ENCODE assay signal across 8 cellular contexts in the genomic region with DNA sequence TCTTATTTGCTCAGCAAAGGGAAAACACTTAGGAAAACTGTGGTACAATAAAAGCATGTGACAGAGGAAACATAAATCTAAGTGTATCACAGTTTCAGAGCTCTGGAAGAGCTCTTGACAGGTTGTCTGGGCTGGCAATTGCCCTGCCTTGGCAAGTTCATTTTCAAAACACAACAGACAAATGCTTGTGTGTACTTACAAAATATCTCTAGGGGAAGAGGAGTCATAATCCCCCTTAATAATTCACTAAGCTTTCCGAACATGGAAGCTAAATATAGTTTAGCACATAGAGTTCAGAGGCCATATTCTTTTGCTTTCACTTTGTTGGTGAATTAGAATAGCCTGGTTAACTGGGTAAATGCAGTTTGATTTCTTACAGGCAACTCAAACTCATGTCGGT.
A peak's percentile ranks its signal among the peaks of the same experiment; 100 is the strongest.
DNase-seq lines count a peak whose midpoint lies in the region; ATAC-seq, FAIRE-seq and TF ChIP-seq lines count a peak whose summit lies in the region.

No MANE protein-coding gene starts in this region.

- peak overlapping the region; percentile 8 for H3K4me3 ChIP-seq in CD4-positive, CD25-positive, alpha-beta regulatory T cell (ENCODE audit: low read depth, low read length)
- H3K4me3 ChIP-seq in lower lobe of right lung = peak overlapping the region; percentile 36
- H3K4me3 ChIP-seq in neural progenitor cell = no peak overlapping the region

- H3K27me3 ChIP-seq in CD4-positive, CD25-positive, alpha-beta regulatory T cell (ENCODE audit: control insufficient read depth, insufficient read depth, low read length) = no peaks in the 10 kb centered on the region
- no peaks in the 10 kb centered on the region for H3K27me3 ChIP-seq in lower lobe of right lung (ENCODE audit: low read depth)
- no peaks in the 10 kb centered on the region for H3K27me3 ChIP-seq in neural progenitor cell

- no peaks in the 10 kb centered on the region for H3K27me3 Mint-ChIP-seq in CD4-positive, CD25-positive, alpha-beta regulatory T cell
- H3K27me3 Mint-ChIP-seq in activated CD4-positive, alpha-beta memory T cell treated with anti-CD3 and anti-CD28 coated beads, Interleukin-2, amount 10 ng/mL, durations not matched to agents 7 days and 5 days = no peaks in the 10 kb centered on the region
- H3K27me3 Mint-ChIP-seq in neural progenitor cell (ENCODE audit: insufficient read depth, low read depth) = no peaks in the 10 kb centered on the region

- H3K4me1 Mint-ChIP-seq in CD4-positive, CD25-positive, alpha-beta regulatory T cell = peaks cover 3 to 5% (median 4%) of the 10 kb centered on the region in 4 donors
- peaks cover 9% of the 10 kb centered on the region for H3K4me1 Mint-ChIP-seq in activated CD4-positive, alpha-beta memory T cell treated with anti-CD3 and anti-CD28 coated beads, Interleukin-2, amount 10 ng/mL, durations not matched to agents 7 days and 5 days
- peaks cover 5% of the 10 kb centered on the region for H3K4me1 Mint-ChIP-seq in neural progenitor cell

- H3K9ac ChIP-seq in neural progenitor cell = no peak overlapping the region

- no peak overlapping the region for H3K27ac ChIP-seq in CD4-positive, CD25-positive, alpha-beta regulatory T cell (ENCODE audit: insufficient read depth, low read length, poor library complexity, severe bottlenecking)
- H3K27ac ChIP-seq in lower lobe of right lung (no peak overlapping the region), neural progenitor cell (no peak overlapping the region)

- H2AFZ ChIP-seq in neural progenitor cell (replicated peaks) = no peak overlapping the region

- peak overlapping the region in 1 of 3 donors; percentile 13 for H3K27ac Mint-ChIP-seq in CD4-positive, CD25-positive, alpha-beta regulatory T cell
- no peak overlapping the region for H3K27ac Mint-ChIP-seq in activated CD4-positive, alpha-beta memory T cell treated with anti-CD3 and anti-CD28 coated beads, Interleukin-2, amount 10 ng/mL, durations not matched to agents 7 days and 5 days
- no peak overlapping the region for H3K27ac Mint-ChIP-seq in neural progenitor cell

- no peak for ATAC-seq in CD4-positive, CD25-positive, alpha-beta regulatory T cell (ENCODE audit: low read depth in 2 of 2)
- peak; percentile 74 for ATAC-seq in GM21619 (IDR thresholded peaks at IDR 0.05; ENCODE audit: unreplicated experiment)
- peak in 1 of 2 donors; percentile 46 for ATAC-seq in lower lobe of right lung

- peak in 1 of 3 donors; percentile 12 for DNase-seq in CD4-positive, CD25-positive, alpha-beta regulatory T cell
- DNase-seq in activated CD4-positive, alpha-beta memory T cell treated with anti-CD3 and anti-CD28 coated beads, Interleukin-2, amount 10 ng/mL, durations not matched to agents 7 days and 5 days = no peak
- DNase-seq in lower lobe of right lung = no peak
- no peak for DNase-seq in NCI-H1092 (lab: John Stamatoyannopoulos, UW)
- DNase-seq in RPMI8226 = no peak
- DNase-seq in neural progenitor cell (ENCODE audit: low spot score) = no peak
- no peak for DNase-seq in HTR-8/SVneo (ENCODE audit: insufficient read length, low spot score)

- H3K9me3 Mint-ChIP-seq in CD4-positive, CD25-positive, alpha-beta regulatory T cell = peaks cover 0 to 4% (median 0%) of the 10 kb centered on the region in 7 donors
- peaks cover 3% of the 10 kb centered on the region for H3K9me3 Mint-ChIP-seq in activated CD4-positive, alpha-beta memory T cell treated with anti-CD3 and anti-CD28 coated beads, Interleukin-2, amount 10 ng/mL, durations not matched to agents 7 days and 5 days
- H3K9me3 Mint-ChIP-seq in neural progenitor cell = no peaks in the 10 kb centered on the region

- FAIRE-seq in HTR-8/SVneo (lab: Jason Lieb, UNC) = no peak

- H3K4me1 ChIP-seq in CD4-positive, CD25-positive, alpha-beta regulatory T cell (ENCODE audit: control insufficient read depth, insufficient read depth, low read length, poor library complexity, severe bottlenecking) = no peaks in the 10 kb centered on the region
- H3K4me1 ChIP-seq in lower lobe of right lung (peaks cover 24% of the 10 kb centered on the region), neural progenitor cell (no peaks in the 10 kb centered on the region)

- intact Hi-C loops in lower lobe of right lung (cut with DNase I) = no loop called here

- POLR2A ChIA-PET in activated CD4-positive, alpha-beta memory T cell treated with anti-CD3 and anti-CD28 coated beads, Interleukin-2, amount 10 ng/mL, durations not matched to agents 7 days and 5 days (lab: Charles Lee) = no interaction called here

- TF ChIP-seq CTCF in lower lobe of right lung (IDR thresholded peaks at IDR 0.05) (no peak), neural progenitor cell (IDR thresholded peaks at IDR 0.05) (no peak)

- H3K36me3 ChIP-seq in CD4-positive, CD25-positive, alpha-beta regulatory T cell (ENCODE audit: control insufficient read depth, insufficient read depth, low read length) = no peaks in the 10 kb centered on the region
- H3K36me3 ChIP-seq in lower lobe of right lung (no peaks in the 10 kb centered on the region), neural progenitor cell (no peaks in the 10 kb centered on the region)

- CTCF ChIA-PET in activated CD4-positive, alpha-beta memory T cell treated with anti-CD3 and anti-CD28 coated beads, Interleukin-2, amount 10 ng/mL, durations not matched to agents 7 days and 5 days (lab: Charles Lee) = interaction anchor here (1.0 kb wide), 1 partner anchor 215 kb away, joined by 3 read pairs; no protein-coding TSS in a partner anchor

- no peaks in the 10 kb centered on the region for H4K20me1 ChIP-seq in neural progenitor cell (ENCODE audit: low read depth)

- H3K4me3 Mint-ChIP-seq in CD4-positive, CD25-positive, alpha-beta regulatory T cell = peak overlapping the region in 2 of 4 donors; percentile 28 to 47
- peak overlapping the region; percentile 19 for H3K4me3 Mint-ChIP-seq in activated CD4-positive, alpha-beta memory T cell treated with anti-CD3 and anti-CD28 coated beads, Interleukin-2, amount 10 ng/mL, durations not matched to agents 7 days and 5 days
- H3K4me3 Mint-ChIP-seq in neural progenitor cell = no peak overlapping the region

- no peaks in the 10 kb centered on the region for H3K9me3 ChIP-seq in CD4-positive, CD25-positive, alpha-beta regulatory T cell (ENCODE audit: control insufficient read depth in 2 of 2, low read length in 2 of 2)
- H3K9me3 ChIP-seq in lower lobe of right lung (no peaks in the 10 kb centered on the region), neural progenitor cell (ENCODE audit: low read depth) (no peaks in the 10 kb centered on the region)

- H3F3A ChIP-seq in neural progenitor cell (ENCODE audit: low read depth) = no peaks in the 10 kb centered on the region

- H3K36me3 Mint-ChIP-seq in CD4-positive, CD25-positive, alpha-beta regulatory T cell = no peaks in the 10 kb centered on the region
- no peaks in the 10 kb centered on the region for H3K36me3 Mint-ChIP-seq in activated CD4-positive, alpha-beta memory T cell treated with anti-CD3 and anti-CD28 coated beads, Interleukin-2, amount 10 ng/mL, durations not matched to agents 7 days and 5 days (ENCODE audit: low read depth)
- no peaks in the 10 kb centered on the region for H3K36me3 Mint-ChIP-seq in neural progenitor cell

- H3K79me2 ChIP-seq in neural progenitor cell (ENCODE audit: low read depth) = no peaks in the 10 kb centered on the region

- no peak overlapping the region for H3K4me2 ChIP-seq in neural progenitor cell
